2 cellular contexts compared by ENCODE assay signal in the genomic region with DNA sequence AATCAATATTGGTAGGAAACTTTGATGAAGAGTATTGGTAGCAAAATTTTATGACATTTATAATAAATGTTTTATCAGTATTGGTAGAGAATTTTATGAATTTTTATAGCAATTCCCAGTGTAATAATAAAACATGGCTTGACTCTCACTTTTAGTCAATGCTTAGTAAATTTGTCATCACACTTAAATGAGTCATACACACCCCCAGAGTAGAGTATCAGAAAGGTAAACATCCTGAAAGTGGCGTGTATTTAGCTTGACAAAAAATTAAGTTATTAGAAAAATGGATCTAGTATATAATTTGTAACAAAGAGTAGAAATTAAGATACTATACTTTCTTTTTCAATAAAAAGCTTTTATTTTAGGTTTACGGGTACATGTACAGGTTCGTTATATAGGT.
TF ChIP-seq lines count a peak whose summit lies in the region.

No MANE protein-coding gene starts in this region.

TF ChIP-seq in endothelial cell of umbilical vein, 7 proteins besides CTCF, POLR2A, EP300 and RAD21:
- TF ChIP-seq POLR2AphosphoS5 (IDR thresholded peaks at IDR 0.05; ENCODE audit: insufficient read depth, low read depth, low read length) (no peak), JUN (IDR thresholded peaks at IDR 0.05; ENCODE audit: borderline replicate concordance, insufficient read depth, insufficient read length, low read depth) (peak; percentile 34)

TF ChIP-seq in HEK293T, 16 proteins besides CTCF, POLR2A, EP300 and RAD21:
- no peak for TF ChIP-seq NFRKB (IDR thresholded peaks at IDR 0.05)
- no peak for TF ChIP-seq SP1 (IDR thresholded peaks at IDR 0.05)
- no peak for TF ChIP-seq LEF1 (IDR thresholded peaks at IDR 0.05; ENCODE audit: borderline replicate concordance)
- no peak for TF ChIP-seq TARDBP (IDR thresholded peaks at IDR 0.05)
- TF ChIP-seq FOXK2 (IDR thresholded peaks at IDR 0.05) = no peak
- no peak for TF ChIP-seq ARNT (IDR thresholded peaks at IDR 0.05)
- TF ChIP-seq L3MBTL2 (conservative IDR thresholded peaks at IDR 0.05) = no peak
- TF ChIP-seq, protein P1, sequence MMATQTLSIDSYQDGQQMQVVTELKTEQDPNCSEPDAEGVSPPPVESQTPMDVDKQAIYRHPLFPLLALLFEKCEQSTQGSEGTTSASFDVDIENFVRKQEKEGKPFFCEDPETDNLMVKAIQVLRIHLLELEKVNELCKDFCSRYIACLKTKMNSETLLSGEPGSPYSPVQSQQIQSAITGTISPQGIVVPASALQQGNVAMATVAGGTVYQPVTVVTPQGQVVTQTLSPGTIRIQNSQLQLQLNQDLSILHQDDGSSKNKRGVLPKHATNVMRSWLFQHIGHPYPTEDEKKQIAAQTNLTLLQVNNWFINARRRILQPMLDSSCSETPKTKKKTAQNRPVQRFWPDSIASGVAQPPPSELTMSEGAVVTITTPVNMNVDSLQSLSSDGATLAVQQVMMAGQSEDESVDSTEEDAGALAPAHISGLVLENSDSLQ (IDR thresholded peaks at IDR 0.05) = no peak
- no peak for TF ChIP-seq FOXA1 (IDR thresholded peaks at IDR 0.05)
- no peak for TF ChIP-seq ELF4 (IDR thresholded peaks at IDR 0.05)
- TF ChIP-seq HDGF (IDR thresholded peaks at IDR 0.05; ENCODE audit: borderline replicate concordance) = no peak
- TF ChIP-seq BHLHE40 (IDR thresholded peaks at IDR 0.05; ENCODE audit: borderline replicate concordance) = no peak
- TF ChIP-seq ZNF384 (IDR thresholded peaks at IDR 0.05) = no peak
- no peak for TF ChIP-seq CTBP1 (IDR thresholded peaks at IDR 0.05; ENCODE audit: borderline replicate concordance)
- no peak for TF ChIP-seq FOXM1 (IDR thresholded peaks at IDR 0.05; ENCODE audit: borderline replicate concordance)
